ENCODE assay signal across 1 cellular context in genomic region chr10:52318136-52318810, GRCh38.
TF ChIP-seq lines count a peak whose summit lies in the region.

No MANE protein-coding gene starts in this region.

TF ChIP-seq in GM23338, 12 proteins besides CTCF, POLR2A, EP300 and RAD21 (continued from another document):
- no peak for TF ChIP-seq ZNF462 (CRISPR knock-in tag; IDR thresholded peaks at IDR 0.05)
TF ChIP-seq in GM23338: peak in this region for 0.
